1 cellular context compared by ENCODE assay signal in the genomic region with DNA sequence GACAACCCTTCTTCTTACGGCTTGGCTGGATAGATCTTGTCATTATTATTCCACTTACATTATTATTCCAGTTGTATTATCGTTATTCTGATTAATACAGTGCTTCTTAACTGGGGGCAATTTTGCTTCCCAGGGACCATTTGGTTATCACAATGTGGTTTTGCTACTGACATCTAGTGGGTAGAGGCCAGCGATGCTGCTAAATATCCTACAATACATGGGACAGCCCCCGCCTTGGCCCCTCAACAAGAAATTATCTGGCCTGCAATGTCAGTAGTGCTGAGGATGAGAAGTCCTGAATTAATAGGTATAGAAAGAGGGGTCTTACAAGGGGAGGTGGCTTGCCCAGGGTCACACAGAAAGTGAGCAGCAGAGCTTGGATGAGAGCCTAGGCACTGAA.
TF ChIP-seq lines count a peak whose summit lies in the region.

No MANE protein-coding gene starts in this region.

TF ChIP-seq in GM23338, 12 proteins besides CTCF, POLR2A, EP300 and RAD21 (continued from another document):
- TF ChIP-seq, protein P1, sequence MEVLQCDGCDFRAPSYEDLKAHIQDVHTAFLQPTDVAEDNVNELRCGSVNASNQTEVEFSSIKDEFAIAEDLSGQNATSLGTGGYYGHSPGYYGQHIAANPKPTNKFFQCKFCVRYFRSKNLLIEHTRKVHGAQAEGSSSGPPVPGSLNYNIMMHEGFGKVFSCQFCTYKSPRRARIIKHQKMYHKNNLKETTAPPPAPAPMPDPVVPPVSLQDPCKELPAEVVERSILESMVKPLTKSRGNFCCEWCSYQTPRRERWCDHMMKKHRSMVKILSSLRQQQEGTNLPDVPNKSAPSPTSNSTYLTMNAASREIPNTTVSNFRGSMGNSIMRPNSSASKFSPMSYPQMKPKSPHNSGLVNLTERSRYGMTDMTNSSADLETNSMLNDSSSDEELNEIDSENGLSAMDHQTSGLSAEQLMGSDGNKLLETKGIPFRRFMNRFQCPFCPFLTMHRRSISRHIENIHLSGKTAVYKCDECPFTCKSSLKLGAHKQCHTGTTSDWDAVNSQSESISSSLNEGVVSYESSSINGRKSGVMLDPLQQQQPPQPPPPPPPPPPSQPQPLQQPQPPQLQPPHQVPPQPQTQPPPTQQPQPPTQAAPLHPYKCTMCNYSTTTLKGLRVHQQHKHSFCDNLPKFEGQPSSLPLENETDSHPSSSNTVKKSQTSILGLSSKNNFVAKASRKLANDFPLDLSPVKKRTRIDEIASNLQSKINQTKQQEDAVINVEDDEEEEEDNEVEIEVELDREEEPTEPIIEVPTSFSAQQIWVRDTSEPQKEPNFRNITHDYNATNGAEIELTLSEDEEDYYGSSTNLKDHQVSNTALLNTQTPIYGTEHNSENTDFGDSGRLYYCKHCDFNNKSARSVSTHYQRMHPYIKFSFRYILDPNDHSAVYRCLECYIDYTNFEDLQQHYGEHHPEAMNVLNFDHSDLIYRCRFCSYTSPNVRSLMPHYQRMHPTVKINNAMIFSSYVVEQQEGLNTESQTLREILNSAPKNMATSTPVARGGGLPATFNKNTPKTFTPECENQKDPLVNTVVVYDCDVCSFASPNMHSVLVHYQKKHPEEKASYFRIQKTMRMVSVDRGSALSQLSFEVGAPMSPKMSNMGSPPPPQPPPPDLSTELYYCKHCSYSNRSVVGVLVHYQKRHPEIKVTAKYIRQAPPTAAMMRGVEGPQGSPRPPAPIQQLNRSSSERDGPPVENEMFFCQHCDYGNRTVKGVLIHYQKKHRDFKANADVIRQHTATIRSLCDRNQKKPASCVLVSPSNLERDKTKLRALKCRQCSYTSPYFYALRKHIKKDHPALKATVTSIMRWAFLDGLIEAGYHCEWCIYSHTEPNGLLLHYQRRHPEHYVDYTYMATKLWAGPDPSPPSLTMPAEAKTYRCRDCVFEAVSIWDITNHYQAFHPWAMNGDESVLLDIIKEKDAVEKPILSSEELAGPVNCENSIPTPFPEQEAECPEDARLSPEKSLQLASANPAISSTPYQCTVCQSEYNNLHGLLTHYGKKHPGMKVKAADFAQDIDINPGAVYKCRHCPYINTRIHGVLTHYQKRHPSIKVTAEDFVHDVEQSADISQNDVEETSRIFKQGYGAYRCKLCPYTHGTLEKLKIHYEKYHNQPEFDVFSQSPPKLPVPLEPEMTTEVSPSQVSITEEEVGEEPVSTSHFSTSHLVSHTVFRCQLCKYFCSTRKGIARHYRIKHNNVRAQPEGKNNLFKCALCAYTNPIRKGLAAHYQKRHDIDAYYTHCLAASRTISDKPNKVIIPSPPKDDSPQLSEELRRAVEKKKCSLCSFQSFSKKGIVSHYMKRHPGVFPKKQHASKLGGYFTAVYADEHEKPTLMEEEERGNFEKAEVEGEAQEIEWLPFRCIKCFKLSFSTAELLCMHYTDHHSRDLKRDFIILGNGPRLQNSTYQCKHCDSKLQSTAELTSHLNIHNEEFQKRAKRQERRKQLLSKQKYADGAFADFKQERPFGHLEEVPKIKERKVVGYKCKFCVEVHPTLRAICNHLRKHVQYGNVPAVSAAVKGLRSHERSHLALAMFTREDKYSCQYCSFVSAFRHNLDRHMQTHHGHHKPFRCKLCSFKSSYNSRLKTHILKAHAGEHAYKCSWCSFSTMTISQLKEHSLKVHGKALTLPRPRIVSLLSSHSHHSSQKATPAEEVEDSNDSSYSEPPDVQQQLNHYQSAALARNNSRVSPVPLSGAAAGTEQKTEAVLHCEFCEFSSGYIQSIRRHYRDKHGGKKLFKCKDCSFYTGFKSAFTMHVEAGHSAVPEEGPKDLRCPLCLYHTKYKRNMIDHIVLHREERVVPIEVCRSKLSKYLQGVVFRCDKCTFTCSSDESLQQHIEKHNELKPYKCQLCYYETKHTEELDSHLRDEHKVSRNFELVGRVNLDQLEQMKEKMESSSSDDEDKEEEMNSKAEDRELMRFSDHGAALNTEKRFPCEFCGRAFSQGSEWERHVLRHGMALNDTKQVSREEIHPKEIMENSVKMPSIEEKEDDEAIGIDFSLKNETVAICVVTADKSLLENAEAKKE (CRISPR knock-in tag; IDR thresholded peaks at IDR 0.05), result no peak
- no peak for TF ChIP-seq POLR2AphosphoS5 (IDR thresholded peaks at IDR 0.05; ENCODE audit: low read depth)
